Comparison of ENCODE assay signal across 12 cellular contexts in the genomic region with DNA sequence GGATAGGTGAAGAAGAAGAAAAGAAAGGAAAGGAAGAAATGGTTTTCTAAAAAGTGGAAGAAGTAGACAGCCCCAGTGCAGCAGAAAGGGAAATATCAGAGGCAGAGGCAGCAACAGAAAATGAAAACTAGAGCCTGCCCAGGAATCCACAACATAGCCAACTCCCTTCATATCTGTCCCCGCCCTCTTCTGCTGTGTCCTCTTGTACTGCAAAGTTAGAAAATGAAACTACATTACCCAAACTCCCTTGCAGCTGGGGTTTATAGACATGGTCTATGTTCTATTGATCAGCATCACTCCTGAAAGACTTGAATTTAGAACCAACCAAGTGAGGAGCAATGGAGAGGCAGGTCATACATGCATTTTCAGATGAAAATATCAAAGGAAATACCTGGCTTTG.
DNase-seq lines count a peak whose midpoint lies in the region; ATAC-seq and TF ChIP-seq lines count a peak whose summit lies in the region.
"Had no signal": no experiment of that assay in that cellular context is flagged by ENCODE, and none has a peak within 500 bp of the region (broad histone marks: within the 10 kb centered on the region; RNA-seq: fewer than 3 reads in every experiment).

No MANE protein-coding gene starts in this region.

- no peak overlapping the region for H3K27ac ChIP-seq in neural progenitor cell

- no peaks in the 10 kb centered on the region for H4K20me1 ChIP-seq in neural progenitor cell (ENCODE audit: low read depth)

- H3K36me3 Mint-ChIP-seq in neural progenitor cell: no peaks in the 10 kb centered on the region
- H3K36me3 Mint-ChIP-seq in effector memory CD8-positive, alpha-beta T cell (ENCODE audit: insufficient read depth): no peaks in the 10 kb centered on the region
- H3K36me3 Mint-ChIP-seq in activated T-helper 2 cell treated with anti-CD3 and anti-CD28 coated beads, Interferon-gamma antibody, Interleukin-2, Interleukin-4, amounts not matched to agents 10 μg/mL and 5 μg/mL and 100 μg/mL, durations not matched to agents 14 hours and 24 hours and 36 hours (ENCODE audit: low read depth): no peaks in the 10 kb centered on the region
- H3K36me3 Mint-ChIP-seq: CD8-positive, alpha-beta T cell had no signal

- peak; percentile 69 for ATAC-seq in GM18498 (IDR thresholded peaks at IDR 0.05; ENCODE audit: unreplicated experiment)
- peak; percentile 76 for ATAC-seq in HG03064 (IDR thresholded peaks at IDR 0.05; ENCODE audit: low read depth, unreplicated experiment)
- ATAC-seq in effector memory CD8-positive, alpha-beta T cell (replicated peaks): no peak
- ATAC-seq: CD8-positive, alpha-beta T cell; K562 had no signal

- no peak overlapping the region for H3K9ac ChIP-seq in neural progenitor cell

- H3K27ac Mint-ChIP-seq in neural progenitor cell: no peak overlapping the region
- H3K27ac Mint-ChIP-seq in effector memory CD8-positive, alpha-beta T cell: no peak overlapping the region
- H3K27ac Mint-ChIP-seq in activated T-helper 2 cell treated with anti-CD3 and anti-CD28 coated beads, Interferon-gamma antibody, Interleukin-2, Interleukin-4, amounts not matched to agents 10 μg/mL and 5 μg/mL and 100 μg/mL, durations not matched to agents 14 hours and 24 hours and 36 hours: no peak overlapping the region
- H3K27ac Mint-ChIP-seq: CD8-positive, alpha-beta T cell had no signal

- H3K36me3 ChIP-seq in neural progenitor cell: no peaks in the 10 kb centered on the region

- no peaks in the 10 kb centered on the region for H3K9me3 ChIP-seq in neural progenitor cell (ENCODE audit: low read depth)

- H3K4me1 Mint-ChIP-seq in neural progenitor cell: no peaks in the 10 kb centered on the region
- H3K4me1 Mint-ChIP-seq in effector memory CD8-positive, alpha-beta T cell (ENCODE audit: low read depth in 2 of 2): no peaks in the 10 kb centered on the region
- H3K4me1 Mint-ChIP-seq in activated T-helper 2 cell treated with anti-CD3 and anti-CD28 coated beads, Interferon-gamma antibody, Interleukin-2, Interleukin-4, amounts not matched to agents 10 μg/mL and 5 μg/mL and 100 μg/mL, durations not matched to agents 14 hours and 24 hours and 36 hours (ENCODE audit: low read depth): peaks cover 2% of the 10 kb centered on the region

- no peaks in the 10 kb centered on the region for H3K79me2 ChIP-seq in neural progenitor cell (ENCODE audit: low read depth)

- no peak overlapping the region for H3K4me3 Mint-ChIP-seq in neural progenitor cell
- H3K4me3 Mint-ChIP-seq in effector memory CD8-positive, alpha-beta T cell: no peak overlapping the region
- H3K4me3 Mint-ChIP-seq in activated T-helper 2 cell treated with anti-CD3 and anti-CD28 coated beads, Interferon-gamma antibody, Interleukin-2, Interleukin-4, amounts not matched to agents 10 μg/mL and 5 μg/mL and 100 μg/mL, durations not matched to agents 14 hours and 24 hours and 36 hours (ENCODE audit: low read depth): no peak overlapping the region
- H3K4me3 Mint-ChIP-seq: CD8-positive, alpha-beta T cell had no signal

- TF ChIP-seq CTCF in choroid plexus epithelial cell (conservative IDR thresholded peaks at IDR 0.05; ENCODE audit: low read depth, low read length) (no peak), neural progenitor cell (IDR thresholded peaks at IDR 0.05) (no peak)

- peaks cover 2% of the 10 kb centered on the region for H3K27me3 Mint-ChIP-seq in neural progenitor cell (ENCODE audit: insufficient read depth, low read depth)
- no peaks in the 10 kb centered on the region for H3K27me3 Mint-ChIP-seq in effector memory CD8-positive, alpha-beta T cell
- peaks cover 7% of the 10 kb centered on the region for H3K27me3 Mint-ChIP-seq in activated T-helper 2 cell treated with anti-CD3 and anti-CD28 coated beads, Interferon-gamma antibody, Interleukin-2, Interleukin-4, amounts not matched to agents 10 μg/mL and 5 μg/mL and 100 μg/mL, durations not matched to agents 14 hours and 24 hours and 36 hours (ENCODE audit: low read depth)

- intact Hi-C loops in activated T-helper 2 cell treated with anti-CD3 and anti-CD28 coated beads, Interferon-gamma antibody, Interleukin-2, Interleukin-4, amounts not matched to agents 10 μg/mL and 5 μg/mL and 100 μg/mL, durations not matched to agents 14 hours and 24 hours and 36 hours (cut with micrococcal nuclease): no loop called here

- H3K9me3 Mint-ChIP-seq in neural progenitor cell: no peaks in the 10 kb centered on the region
- peaks cover 0 to 7% of the 10 kb centered on the region in 2 donors for H3K9me3 Mint-ChIP-seq in effector memory CD8-positive, alpha-beta T cell
- no peaks in the 10 kb centered on the region for H3K9me3 Mint-ChIP-seq in activated T-helper 2 cell treated with anti-CD3 and anti-CD28 coated beads, Interferon-gamma antibody, Interleukin-2, Interleukin-4, amounts not matched to agents 10 μg/mL and 5 μg/mL and 100 μg/mL, durations not matched to agents 14 hours and 24 hours and 36 hours
- H3K9me3 Mint-ChIP-seq: CD8-positive, alpha-beta T cell had no signal

- no peak overlapping the region for H3K4me2 ChIP-seq in neural progenitor cell
- H3K4me2 ChIP-seq: smooth muscle cell had no signal

- H3K27me3 ChIP-seq in neural progenitor cell: no peaks in the 10 kb centered on the region

- H3K4me3 ChIP-seq in choroid plexus epithelial cell (ENCODE audit: low read depth, low read length) (no peak overlapping the region), neural progenitor cell (no peak overlapping the region)
- H3K4me3 ChIP-seq: K562, smooth muscle cell had no signal

- DNase-seq in choroid plexus epithelial cell (ENCODE audit: low read depth): peak; percentile 33
- no peak for DNase-seq in neural progenitor cell (ENCODE audit: low spot score)
- no peak for DNase-seq in effector memory CD8-positive, alpha-beta T cell
- no peak for DNase-seq in NCI-H187 treated with DMSO at 0.1 percent for 48 hours (lab: John Stamatoyannopoulos, UW)
- no peak for DNase-seq in activated T-helper 2 cell treated with anti-CD3 and anti-CD28 coated beads, Interferon-gamma antibody, Interleukin-2, Interleukin-4, amounts not matched to agents 10 μg/mL and 5 μg/mL and 100 μg/mL, durations not matched to agents 14 hours and 24 hours and 36 hours (ENCODE audit: low spot score)
- DNase-seq in activated CD4-positive, CD25-positive, alpha-beta regulatory T cell (lab: John Stamatoyannopoulos, UW): no peak
- DNase-seq: CD8-positive, alpha-beta T cell; NCI-H2171 treated with DMSO at 0.1 percent for 48 hours had no signal

- H2AFZ ChIP-seq in neural progenitor cell (replicated peaks): peak overlapping the region; percentile 8

- no peaks in the 10 kb centered on the region for H3K4me1 ChIP-seq in neural progenitor cell

- no peaks in the 10 kb centered on the region for H3F3A ChIP-seq in neural progenitor cell (ENCODE audit: low read depth)
